21 cellular contexts compared by ENCODE assay signal in genomic region chr15:34734303-34734702, GRCh38. TPM values are rescaled to one million over a fixed set of nuclear protein-coding genes. Genes with fewer than 3 reads are reported as not detected.
DNase-seq lines count a peak whose midpoint lies in the region; ATAC-seq and TF ChIP-seq lines count a peak whose summit lies in the region.
"Had no signal": no experiment of that assay in that cellular context is flagged by ENCODE, and none has a peak within 500 bp of the region (broad histone marks: within the 10 kb centered on the region; RNA-seq: fewer than 3 reads in every experiment).

No MANE protein-coding gene starts in this region.

- H3K9me3 ChIP-seq in HCT116 (ENCODE audit: control insufficient read depth in 1 of 2, insufficient read depth in 1 of 2, low read depth in 1 of 2, low read length in 2 of 2) (no peaks in the 10 kb centered on the region), WERI-Rb-1 (ENCODE audit: severe bottlenecking) (peaks cover 2% of the 10 kb centered on the region), BE2C (no peaks in the 10 kb centered on the region; the same call in 1 of the 2 replicates)

- H3K4me3 ChIP-seq in HCT116 (replicated peaks in 1 of 2; ENCODE audit: low read depth in 1 of 2, low read length in 2 of 2) (no peak overlapping the region), WERI-Rb-1 (ENCODE audit: low read depth, low read length) (no peak overlapping the region), BE2C (ENCODE audit: low read depth, low read length) (no peak overlapping the region)

- H3K27ac Mint-ChIP-seq in stimulated activated naive B cell treated with anti-CD40 and anti-IgM and Interleukin-4, amounts not matched to agents 10 μg/mL and 1 μg/mL and 100 μg/mL, for 72 hours = no peak overlapping the region
- H3K27ac Mint-ChIP-seq: CD4-positive, alpha-beta memory T cell; HFFc6 had no signal

- H2AFZ ChIP-seq in HCT116 (ENCODE audit: low read depth, low read length, poor library complexity, severe bottlenecking) = no peak overlapping the region

- POLR2A ChIA-PET in HCT116 (lab: Charles Lee) = no interaction called here

- no peak overlapping the region for H3K4me2 ChIP-seq in HCT116 (ENCODE audit: low read length)

- H3K4me1 ChIP-seq in HCT116 (ENCODE audit: control insufficient read depth in 1 of 2, insufficient read depth in 2 of 2, low read length in 2 of 2) (no peaks in the 10 kb centered on the region), BE2C (no peaks in the 10 kb centered on the region)

- no peaks in the 10 kb centered on the region for H3K4me1 Mint-ChIP-seq in stimulated activated naive B cell treated with anti-CD40 and anti-IgM and Interleukin-4, amounts not matched to agents 10 μg/mL and 1 μg/mL and 100 μg/mL, for 72 hours
- H3K4me1 Mint-ChIP-seq: CD4-positive, alpha-beta memory T cell had no signal

- RAD21 ChIA-PET in HCT116 (lab: Charles Lee; ENCODE audit: low non-redundant PET in 1 of 2, low total read pairs in 2 of 2, uncharacterized antibody in 2 of 2, unreplicated experiment in 2 of 2) = no interaction called here

- TF ChIP-seq POLR2A in HCT116 (IDR thresholded peaks at IDR 0.05; ENCODE audit: borderline replicate concordance, extremely low read depth, insufficient read depth, insufficient read length) = no peak

- H3K36me3 ChIP-seq in HCT116 (ENCODE audit: control insufficient read depth in 1 of 2, insufficient read depth in 2 of 2, low read length in 2 of 2) (no peaks in the 10 kb centered on the region), WERI-Rb-1 (no peaks in the 10 kb centered on the region), BE2C (no peaks in the 10 kb centered on the region)

- no TSS peak for BruUV-seq in HCT116 (replicated peaks; lab: Mats Ljungman, UMichigan)

- no peak overlapping the region for H3K27ac ChIP-seq in HCT116 (ENCODE audit: low read depth, low read length)
- peak overlapping the region; percentile 32; the same call in 1 of the 2 replicates for H3K27ac ChIP-seq in WERI-Rb-1
- H3K27ac ChIP-seq: 22Rv1 had no signal

- peaks cover 52% of the 10 kb centered on the region for H3K27me3 ChIP-seq in HCT116 (ENCODE audit: insufficient read depth, low read length)
- no peaks in the 10 kb centered on the region for H3K27me3 ChIP-seq in WERI-Rb-1 (ENCODE audit: insufficient read depth, low read depth, severe bottlenecking)
- no peaks in the 10 kb centered on the region for H3K27me3 ChIP-seq in BE2C

- intact Hi-C loops in HCT116 (cut with micrococcal nuclease) = no loop called here

- no peaks in the 10 kb centered on the region for H3K79me2 ChIP-seq in HCT116 (ENCODE audit: insufficient read depth, low read length)

- peak; percentile 71 for DNase-seq in NCI-H82 (lab: John Stamatoyannopoulos, UW)
- no peak for DNase-seq in NCI-H82 treated with DMSO at 0.1 percent for 48 hours (lab: John Stamatoyannopoulos, UW; ENCODE audit: unreplicated experiment)
- DNase-seq in HCT116 (ENCODE audit: low read depth, low spot score) = no peak
- no peak for DNase-seq in WERI-Rb-1
- no peak for DNase-seq in BE2C
- no peak for DNase-seq in stimulated activated naive B cell treated with anti-CD40 and anti-IgM and Interleukin-4, amounts not matched to agents 10 μg/mL and 1 μg/mL and 100 μg/mL, for 72 hours
- DNase-seq: ACHN; AML-193; C1 segment of cervical spinal cord; Calu3; CD4-positive, alpha-beta memory T cell; COR-L47; DMS53; DMS79 treated with DMSO at 0.1 percent for 48 hours; GF-D8; H7; HCEC 1CT; HFFc6 had no signal

- no peaks in the 10 kb centered on the region for H3K9me3 Mint-ChIP-seq in stimulated activated naive B cell treated with anti-CD40 and anti-IgM and Interleukin-4, amounts not matched to agents 10 μg/mL and 1 μg/mL and 100 μg/mL, for 72 hours
- H3K9me3 Mint-ChIP-seq: CD4-positive, alpha-beta memory T cell; HFFc6 had no signal

- no peak for ATAC-seq in HCT116
- ATAC-seq in stimulated activated naive B cell treated with anti-CD40 and anti-IgM and Interleukin-4, amounts not matched to agents 10 μg/mL and 1 μg/mL and 100 μg/mL, for 72 hours (replicated peaks) = no peak

- no peak overlapping the region for H3K9ac ChIP-seq in HCT116 (ENCODE audit: low read length)

- no peaks in the 10 kb centered on the region for H3K36me3 Mint-ChIP-seq in stimulated activated naive B cell treated with anti-CD40 and anti-IgM and Interleukin-4, amounts not matched to agents 10 μg/mL and 1 μg/mL and 100 μg/mL, for 72 hours
- H3K36me3 Mint-ChIP-seq: CD4-positive, alpha-beta memory T cell had no signal

- CTCF ChIA-PET in HCT116 (lab: Charles Lee) = no interaction called here

- H3K27me3 Mint-ChIP-seq in stimulated activated naive B cell treated with anti-CD40 and anti-IgM and Interleukin-4, amounts not matched to agents 10 μg/mL and 1 μg/mL and 100 μg/mL, for 72 hours = peaks cover 21 to 25% of the 10 kb centered on the region in 2 donors

- no peak overlapping the region for H3K4me3 Mint-ChIP-seq in stimulated activated naive B cell treated with anti-CD40 and anti-IgM and Interleukin-4, amounts not matched to agents 10 μg/mL and 1 μg/mL and 100 μg/mL, for 72 hours
- H3K4me3 Mint-ChIP-seq: CD4-positive, alpha-beta memory T cell; HFFc6 had no signal

- H4K20me1 ChIP-seq in HCT116 (ENCODE audit: insufficient read depth) = no peaks in the 10 kb centered on the region

- TF ChIP-seq RAD21 in HCT116 (IDR thresholded peaks at IDR 0.05; ENCODE audit: low read depth) = no peak

- no peaks in the 10 kb centered on the region for H3K9me2 ChIP-seq in HCT116 (ENCODE audit: insufficient read depth)

- TF ChIP-seq CTCF in HCT116 (IDR thresholded peaks at IDR 0.05 in 2 of 3, conservative IDR thresholded peaks at IDR 0.05 in 1 of 3; ENCODE audit: borderline replicate concordance in 1 of 3, insufficient read depth in 1 of 3, low read depth in 2 of 3, low read length in 2 of 3) (no peak), WERI-Rb-1 (IDR thresholded peaks at IDR 0.05; ENCODE audit: low read depth, low read length) (no peak), BE2C (IDR thresholded peaks at IDR 0.05; ENCODE audit: low read depth, low read length) (no peak)

TF ChIP-seq in HCT116, 20 proteins besides CTCF, POLR2A, EP300 and RAD21:
- 0 out of 2 replicates have a peak, but pooled peaks have one; percentile 7 for TF ChIP-seq REST (IDR thresholded peaks at IDR 0.05; ENCODE audit: low read depth)
- TF ChIP-seq JUND (IDR thresholded peaks at IDR 0.05) = no peak

RNA-seq across cellular contexts. Expression of gene GJD2, which starts 20.5 kb away (rescaled TPM):
- total RNA-seq in HCT116 (2021; ENCODE audit: unreplicated experiment) = not detected
- not detected in 2 replicates for polyA plus RNA-seq in HCT116 (2012)
- 6.6 TPM for polyA plus RNA-seq in BE2C (2012; ENCODE audit: insufficient read depth, insufficient read length, low read depth)
- total RNA-seq: Calu3; CD4-positive, alpha-beta memory T cell; Daoy; HFFc6 had no signal
- polyA plus RNA-seq: BJ; CD4-positive, alpha-beta memory T cell had no signal
